8 cellular contexts compared by ENCODE assay signal in the genomic region with DNA sequence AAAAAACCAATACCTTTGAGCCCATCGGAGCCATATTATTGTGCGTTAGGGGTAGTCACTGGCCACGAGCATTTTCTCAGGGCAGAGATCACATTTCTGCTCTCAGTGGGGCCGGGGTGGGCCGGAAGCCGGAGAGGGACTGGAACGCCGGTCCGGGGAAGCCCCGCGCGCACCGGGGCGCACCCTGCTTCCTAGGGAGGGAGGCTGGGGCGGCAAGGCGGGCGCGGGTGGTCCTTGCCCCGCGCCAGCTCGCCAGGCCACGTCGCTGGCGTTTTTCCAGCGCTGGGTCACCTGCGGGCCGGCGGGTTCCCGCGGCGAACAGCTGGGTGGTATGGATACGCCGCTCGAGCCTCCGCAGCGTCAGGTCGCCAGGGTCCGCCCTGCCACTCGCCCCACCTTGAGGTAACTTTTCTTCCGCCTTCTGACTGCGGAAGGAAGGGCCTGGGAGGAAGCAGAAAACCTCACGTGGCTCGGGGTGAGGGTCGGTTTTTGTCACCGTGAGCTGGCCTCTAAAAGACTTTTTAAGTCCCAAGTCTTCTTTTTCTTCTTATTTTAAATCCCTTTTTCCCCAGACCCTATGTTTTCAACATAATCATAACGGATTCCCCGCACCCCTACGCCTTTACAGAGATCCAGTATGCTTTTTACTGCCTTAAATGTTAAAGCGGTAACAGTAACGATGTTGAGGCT. TPM values are rescaled to one million over a fixed set of nuclear protein-coding genes. Genes with fewer than 3 reads are reported as not detected.
DNase-seq lines count a peak whose midpoint lies in the region; ATAC-seq and TF ChIP-seq lines count a peak whose summit lies in the region.

No MANE protein-coding gene starts in this region.

- H3K36me3 Mint-ChIP-seq in activated T-cell treated with anti-CD3 and anti-CD28 coated beads, Interleukin-2, amount 50 U/mL, for 24 hours (ENCODE audit: low read depth): peaks cover 53% of the 10 kb centered on the region

- H3K36me3 ChIP-seq in neutrophil (peaks cover 11% of the 10 kb centered on the region), testis (ENCODE audit: low read depth, missing control alignments) (no peaks in the 10 kb centered on the region)

- peak; percentile 48 for ATAC-seq in HG02973 (IDR thresholded peaks at IDR 0.05; ENCODE audit: unreplicated experiment)

- H3K9me3 ChIP-seq in neutrophil (no peaks in the 10 kb centered on the region), testis (no peaks in the 10 kb centered on the region)

- 4 to 6% methylated on average over 42 to 50 of the region's 50 CpGs for WGBS in testis, 2 donors

- peak overlapping the region; percentile 95 for H3K4me3 Mint-ChIP-seq in activated T-cell treated with anti-CD3 and anti-CD28 coated beads, Interleukin-2, amount 50 U/mL, for 24 hours

- no peaks in the 10 kb centered on the region for H3K27me3 ChIP-seq in neutrophil
- no peaks in the 10 kb centered on the region for H3K27me3 ChIP-seq in testis

- H3K4me3 ChIP-seq in fibroblast of pulmonary artery (replicated peaks; ENCODE audit: low read depth, low read length) (peak overlapping the region; percentile 54), neutrophil (ENCODE audit: low read depth in 1 of 2, low read length in 1 of 2) (peak overlapping the region; percentile 89 to 97), testis (peak overlapping the region; percentile 69 to 91)

- peak overlapping the region; percentile 99 for H3K27ac Mint-ChIP-seq in activated T-cell treated with anti-CD3 and anti-CD28 coated beads, Interleukin-2, amount 50 U/mL, for 24 hours

- TF ChIP-seq POLR2A in testis (IDR thresholded peaks at IDR 0.05): no peak

- no peak for TF ChIP-seq CTCF in fibroblast of pulmonary artery (IDR thresholded peaks at IDR 0.05; ENCODE audit: low read length, missing control alignments)
- no peak for TF ChIP-seq CTCF in neutrophil (IDR thresholded peaks at IDR 0.05)
- TF ChIP-seq CTCF in testis (IDR thresholded peaks at IDR 0.05): no peak

- DNase-seq in NCI-H748 (lab: John Stamatoyannopoulos, UW; ENCODE audit: unreplicated experiment) (peak; percentile 39), NCI-H748 treated with DMSO at 0.1 percent for 48 hours (lab: John Stamatoyannopoulos, UW) (no peak), NOMO-1 (lab: John Stamatoyannopoulos, UW; ENCODE audit: unreplicated experiment in 2 of 2) (peak; percentile 79 to 89), fibroblast of pulmonary artery (ENCODE audit: low read depth) (peak; percentile 17), testis (peak; percentile 76)
- DNase-seq in activated T-cell treated with anti-CD3 and anti-CD28 coated beads, Interleukin-2, amount 50 U/mL, for 24 hours: peak; percentile 89

- peaks cover 44 to 45% of the 10 kb centered on the region in 2 experiments for H3K4me1 ChIP-seq in neutrophil (ENCODE audit: control insufficient read depth in 1 of 2, insufficient read depth in 1 of 2, low read depth in 1 of 2, low read length in 1 of 2)
- H3K4me1 ChIP-seq in testis: peaks cover 15% of the 10 kb centered on the region

- H3K27ac ChIP-seq in neutrophil (peak overlapping the region; percentile 95), testis (peak overlapping the region; percentile 100)

- no peaks in the 10 kb centered on the region for H3K9me3 Mint-ChIP-seq in activated T-cell treated with anti-CD3 and anti-CD28 coated beads, Interleukin-2, amount 50 U/mL, for 24 hours

- H3K27me3 Mint-ChIP-seq in activated T-cell treated with anti-CD3 and anti-CD28 coated beads, Interleukin-2, amount 50 U/mL, for 24 hours: no peaks in the 10 kb centered on the region

- intact Hi-C loops in testis (cut with DNase I; ENCODE audit: low total_unique reads): loop anchor here (10.0 kb wide), 2 partner anchors 61 to 91 kb away; no protein-coding TSS in a partner anchor

- peaks cover 15% of the 10 kb centered on the region for H3K4me1 Mint-ChIP-seq in activated T-cell treated with anti-CD3 and anti-CD28 coated beads, Interleukin-2, amount 50 U/mL, for 24 hours (ENCODE audit: low read depth)

RNA-seq across cellular contexts. Expression of a gene that starts 2.7 kb away (rescaled TPM):
- 1,000 to 10,000 TPM; 2,869 to 5,046 TPM for total RNA-seq in testis
- polyA plus RNA-seq in testis (ENCODE audit: insufficient read depth, low read depth, low replicate concordance): 5,086 TPM
